In genomic region chr11:10858505-10859360, GRCh38 we compare ENCODE assay signal across 8 cellular contexts. TPM values are rescaled to one million over a fixed set of nuclear protein-coding genes. Genes with fewer than 3 reads are reported as not detected.
A peak's percentile ranks its signal among the peaks of the same experiment; 100 is the strongest.
DNase-seq lines count a peak whose midpoint lies in the region; ATAC-seq and TF ChIP-seq lines count a peak whose summit lies in the region.

No MANE protein-coding gene starts in this region.

- no peak for TF ChIP-seq POLR2A in breast epithelium (IDR thresholded peaks at IDR 0.05)

- H3K27ac ChIP-seq in breast epithelium (peak overlapping the region; percentile 95 to 99), skin epidermis (peak overlapping the region; percentile 86 to 98 (median 95))

- ATAC-seq in GM21576 (IDR thresholded peaks at IDR 0.05; ENCODE audit: unreplicated experiment): peak; percentile 21

- peaks cover 6% of the 10 kb centered on the region for H3K36me3 ChIP-seq in breast epithelium

- H3K9me3 ChIP-seq in breast epithelium: no peaks in the 10 kb centered on the region

- DNase-seq in Daoy (ENCODE audit: low read depth) (peak; percentile 60), T-helper 2 cell (peak in 4 of 5 experiments; percentile 17 to 61 (median 28)), breast epithelium (ENCODE audit: low spot score in 2 of 2) (peak; percentile 60 to 61), iPS-NIHi7 (ENCODE audit: extremely low spot score) (peak; percentile 55), SHP77 treated with DMSO at 0.1 percent for 48 hours (lab: John Stamatoyannopoulos, UW) (no peak)

- H3K27me3 ChIP-seq in breast epithelium: no peaks in the 10 kb centered on the region

- TF ChIP-seq CTCF in breast epithelium (IDR thresholded peaks at IDR 0.05): no peak

- TF ChIP-seq EP300 in Ishikawa (IDR thresholded peaks at IDR 0.05; ENCODE audit: borderline replicate concordance): no peak

- intact Hi-C loops in breast epithelium (cut with DNase I; ENCODE audit: low total_unique reads): no loop called here

- no peak for TF ChIP-seq RAD21 in Ishikawa (IDR thresholded peaks at IDR 0.05; ENCODE audit: low read depth)

- H3K4me3 ChIP-seq in breast epithelium (peak overlapping the region; percentile 79 to 93 (median 83)), skin epidermis (peak overlapping the region; percentile 54 to 88 (median 75))

- H3K4me1 ChIP-seq in breast epithelium: peaks cover 0 to 11% of the 10 kb centered on the region in 2 donors

TF ChIP-seq in Ishikawa, 13 proteins besides CTCF, POLR2A, EP300 and RAD21:
- peak; percentile 29; the same call in 1 of the 2 replicates for TF ChIP-seq TEAD4 (IDR thresholded peaks at IDR 0.05)
- TF ChIP-seq ZBTB7A (IDR thresholded peaks at IDR 0.05; ENCODE audit: low read depth): no peak
TF ChIP-seq in Ishikawa: peak in this region for 1.

RNA-seq across cellular contexts. Expression of gene ZBED5, which starts 0.9 kb away (rescaled TPM):
- 30.5 and 35.5 TPM in 2 replicates for total RNA-seq in Daoy (2014; rRNA removed; shearing (Covaris generic))
- total RNA-seq in breast epithelium: 10 to 100 TPM; 29.0 to 55.9 (median 33.8) TPM

RNA-seq across cellular contexts. Expression of gene EIF4G2, which starts 50.0 kb away (rescaled TPM):
- total RNA-seq in Daoy (2014; rRNA removed; shearing (Covaris generic)): 812 and 943 TPM in 2 replicates
- 100 to 1,000 TPM; 385 to 456 (median 416) TPM for total RNA-seq in breast epithelium
